Comparison of ENCODE assay signal across 11 cellular contexts in the genomic region with DNA sequence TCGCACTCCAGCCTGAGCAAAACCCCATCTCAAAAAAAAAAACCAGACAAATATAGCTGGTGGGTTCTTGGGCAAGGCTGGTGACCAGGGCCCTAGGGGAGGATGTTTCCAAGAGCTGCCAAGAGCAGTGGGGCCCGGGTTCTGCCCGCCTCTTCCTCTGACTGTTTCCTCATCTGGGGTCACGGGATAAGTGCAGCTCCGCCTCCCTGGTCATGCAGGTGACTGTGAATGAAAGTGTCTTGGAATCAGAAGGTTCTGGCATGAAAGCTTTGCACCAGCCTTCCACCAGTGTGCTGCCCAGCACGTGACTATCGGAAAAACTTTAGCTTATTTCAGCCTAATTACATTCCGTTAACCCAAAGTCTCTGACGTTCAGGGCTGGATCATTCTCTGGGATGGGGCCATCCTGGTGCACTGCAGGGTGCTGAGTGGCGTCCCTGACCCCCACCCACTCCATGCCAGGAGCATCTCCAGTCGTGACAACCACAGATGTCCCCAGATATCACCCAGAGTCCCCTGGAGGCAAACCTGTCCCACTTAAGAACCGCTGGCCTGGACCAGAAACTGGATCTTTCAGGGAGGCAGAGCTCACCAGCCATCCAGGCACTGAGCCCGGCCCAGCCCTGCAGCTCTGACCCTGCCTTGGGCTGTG.
DNase-seq lines count a peak whose midpoint lies in the region; ATAC-seq lines count a peak whose summit lies in the region.
"Had no signal": no experiment of that assay in that cellular context is flagged by ENCODE, and none has a peak within 500 bp of the region (broad histone marks: within the 10 kb centered on the region; RNA-seq: fewer than 3 reads in every experiment).

No MANE protein-coding gene starts in this region.

- peaks cover 65 to 95% of the 10 kb centered on the region in 2 donors for H3K4me1 Mint-ChIP-seq in stimulated activated naive B cell treated with anti-CD40 and anti-IgM and Interleukin-4, amounts not matched to agents 10 μg/mL and 1 μg/mL and 100 μg/mL, for 72 hours

- peak overlapping the region; percentile 96 for H3K27ac Mint-ChIP-seq in stimulated activated naive B cell treated with anti-CD40 and anti-IgM and Interleukin-4, amounts not matched to agents 10 μg/mL and 1 μg/mL and 100 μg/mL, for 72 hours
- H3K27ac Mint-ChIP-seq: progenitor cell of endocrine pancreas had no signal

- no peaks in the 10 kb centered on the region for H3K27me3 Mint-ChIP-seq in stimulated activated naive B cell treated with anti-CD40 and anti-IgM and Interleukin-4, amounts not matched to agents 10 μg/mL and 1 μg/mL and 100 μg/mL, for 72 hours

- no peak for ATAC-seq in left ventricle myocardium superior
- peak; percentile 45 to 47 for ATAC-seq in stimulated activated naive B cell treated with anti-CD40 and anti-IgM and Interleukin-4, amounts not matched to agents 10 μg/mL and 1 μg/mL and 100 μg/mL, for 72 hours (replicated peaks)

- intact Hi-C loops in left ventricle myocardium superior (cut with micrococcal nuclease): loop anchor here (10.0 kb wide), 1 partner anchor 142 kb away; the partner anchor contains the start of gene GADD45B

- peak overlapping the region; percentile 22 to 29 for H3K4me3 Mint-ChIP-seq in stimulated activated naive B cell treated with anti-CD40 and anti-IgM and Interleukin-4, amounts not matched to agents 10 μg/mL and 1 μg/mL and 100 μg/mL, for 72 hours

- peaks cover 6 to 22% of the 10 kb centered on the region in 2 donors for H3K36me3 Mint-ChIP-seq in stimulated activated naive B cell treated with anti-CD40 and anti-IgM and Interleukin-4, amounts not matched to agents 10 μg/mL and 1 μg/mL and 100 μg/mL, for 72 hours

- DNase-seq in activated CD4-positive, alpha-beta T cell treated with anti-CD3 and anti-CD28 coated beads for 48 hours: peak; percentile 57
- DNase-seq in activated CD4-positive, alpha-beta T cell treated with anti-CD3 and anti-CD28 coated beads, Interleukin-2, amount 50 U/mL, for 1 hour: no peak
- DNase-seq in SKM-1 treated with dmso at 0.1 percent for 144 hours (lab: John Stamatoyannopoulos, UW; ENCODE audit: unreplicated experiment) (peak; percentile 83), left ventricle myocardium superior (peak; percentile 56), putamen (ENCODE audit: low spot score) (no peak), NCI-H748 (lab: John Stamatoyannopoulos, UW; ENCODE audit: unreplicated experiment) (no peak), NCI-H1436 treated with DMSO at 0.1 percent for 48 hours (lab: John Stamatoyannopoulos, UW) (no peak)
- peak; percentile 64 for DNase-seq in stimulated activated naive B cell treated with anti-CD40 and anti-IgM and Interleukin-4, amounts not matched to agents 10 μg/mL and 1 μg/mL and 100 μg/mL, for 72 hours
- DNase-seq: NCI-H446, T1000 had no signal

- H3K9me3 Mint-ChIP-seq in stimulated activated naive B cell treated with anti-CD40 and anti-IgM and Interleukin-4, amounts not matched to agents 10 μg/mL and 1 μg/mL and 100 μg/mL, for 72 hours: peaks cover 0 to 1% of the 10 kb centered on the region in 2 donors

Comparison
In these comparisons a context has a peak if more than half of its experiments do, and no peak if none do; other contexts are left out.
1. DNase-seq: peak in activated CD4-positive, alpha-beta T cell treated with anti-CD3 and anti-CD28 coated beads for 48 hours (single experiment), SKM-1 treated with dmso at 0.1 percent for 144 hours (single experiment), left ventricle myocardium superior (single experiment) and stimulated activated naive B cell treated with anti-CD40 and anti-IgM and Interleukin-4, amounts not matched to agents 10 μg/mL and 1 μg/mL and 100 μg/mL, for 72 hours (single experiment); none in activated CD4-positive, alpha-beta T cell treated with anti-CD3 and anti-CD28 coated beads, Interleukin-2, amount 50 U/mL, for 1 hour (single experiment), putamen (single experiment), NCI-H748 (single experiment) and NCI-H1436 treated with DMSO at 0.1 percent for 48 hours (single experiment).